In genomic region chr6:136088693-136089092, GRCh38 we compare ENCODE assay signal across 30 cellular contexts.
"Had no signal": no experiment of that assay in that cellular context is flagged by ENCODE, and none has a peak within 500 bp of the region (broad histone marks: within the 10 kb centered on the region; RNA-seq: fewer than 3 reads in every experiment).

No MANE protein-coding gene starts in this region.

- H3K4me1 Mint-ChIP-seq: neural crest cell; stimulated activated effector memory CD8-positive, alpha-beta T cell treated with anti-CD3 and anti-CD28 coated beads, Interleukin-12 subunit alpha, Interleukin-12 subunit beta, amount 100 ng/mL, for 72 hours; stimulated activated naive B cell treated with anti-CD40 and anti-IgM and Interleukin-4, amounts not matched to agents 10 μg/mL and 1 μg/mL and 100 μg/mL, for 72 hours had no signal

- H3K4me3 ChIP-seq: ovary, psoas muscle, right lobe of liver, sigmoid colon, stomach, thoracic aorta, thyroid gland, tibial nerve, upper lobe of right lung, uterus had no signal

- H3K9me3 Mint-ChIP-seq: natural killer cell; neural crest cell; stimulated activated effector memory CD8-positive, alpha-beta T cell treated with anti-CD3 and anti-CD28 coated beads, Interleukin-12 subunit alpha, Interleukin-12 subunit beta, amount 100 ng/mL, for 72 hours; stimulated activated naive CD8-positive, alpha-beta T cell treated with anti-CD3 and anti-CD28 coated beads, Interleukin-15, Interleukin-2, amounts not matched to agents 100 ng/mL and 50 ng/mL, for 24 hours had no signal

- H3K36me3 Mint-ChIP-seq: naive thymus-derived CD4-positive, alpha-beta T cell; natural killer cell; stimulated activated effector memory CD8-positive, alpha-beta T cell treated with anti-CD3 and anti-CD28 coated beads, Interleukin-12 subunit alpha, Interleukin-12 subunit beta, amount 100 ng/mL, for 72 hours had no signal

- DNase-seq: naive thymus-derived CD4-positive, alpha-beta T cell; natural killer cell; nephron progenitor cell; nucleus accumbens; ovary; posterior cingulate gyrus; psoas muscle; right cardiac atrium; right lobe of liver; sigmoid colon; small intestine; stimulated activated CD4-positive, alpha-beta T cell treated with anti-CD3 and anti-CD28 coated beads, Interleukin-15, amount 100 ng/mL, for 24 hours; stimulated activated CD4-positive, alpha-beta T cell treated with anti-CD3 and anti-CD28 coated beads, Interleukin-2, amount 100 ng/mL, for 24 hours; stimulated activated CD4-positive, alpha-beta T cell treated with anti-CD3 and anti-CD28 coated beads, Interleukin-2, amount 100 ng/mL, for 48 hours; stimulated activated CD4-positive, alpha-beta T cell treated with anti-CD3 and anti-CD28 coated beads, Interleukin-4, amount 100 ng/mL, for 24 hours; stimulated activated naive B cell treated with anti-CD40 and anti-IgM and Interleukin-4, amounts not matched to agents 10 μg/mL and 1 μg/mL and 100 μg/mL, for 72 hours; stimulated activated naive CD4-positive, alpha-beta T cell treated with Interleukin-2 at 50 U/mL for 16 hours; stomach; thyroid gland; trophoblast cell; upper lobe of right lung; uterus had no signal

- H3K27me3 ChIP-seq: neutrophil, ovary, right lobe of liver, sigmoid colon, stomach, thyroid gland, tibial nerve, upper lobe of right lung, uterus had no signal

- H3K4me3 Mint-ChIP-seq: naive thymus-derived CD4-positive, alpha-beta T cell; natural killer cell; nephron progenitor cell; neural crest cell; stimulated activated effector memory CD8-positive, alpha-beta T cell treated with anti-CD3 and anti-CD28 coated beads, Interleukin-12 subunit alpha, Interleukin-12 subunit beta, amount 100 ng/mL, for 72 hours; stimulated activated naive B cell treated with anti-CD40 and anti-IgM and Interleukin-4, amounts not matched to agents 10 μg/mL and 1 μg/mL and 100 μg/mL, for 72 hours; stimulated activated naive CD8-positive, alpha-beta T cell treated with anti-CD3 and anti-CD28 coated beads, Interleukin-15, Interleukin-2, amounts not matched to agents 100 ng/mL and 50 ng/mL, for 24 hours had no signal

- H3K36me3 ChIP-seq: neutrophil, ovary, right lobe of liver, sigmoid colon, stomach, thoracic aorta, thyroid gland, tibial nerve, upper lobe of right lung, uterus had no signal

- H3K9ac ChIP-seq: parathyroid adenoma had no signal

- H3K4me1 ChIP-seq: psoas muscle, right lobe of liver, sigmoid colon, thyroid gland, upper lobe of right lung, uterus had no signal

- H2AFZ ChIP-seq: parathyroid adenoma had no signal

- H3K27ac ChIP-seq: neutrophil, ovary, parathyroid adenoma, psoas muscle, right lobe of liver, sigmoid colon, stomach, thoracic aorta, thyroid gland, tibial nerve, upper lobe of right lung, uterus had no signal

- H3K9me3 ChIP-seq: neutrophil, ovary, sigmoid colon, stomach, thoracic aorta, thyroid gland, upper lobe of right lung, uterus had no signal

- H3K27ac Mint-ChIP-seq: naive thymus-derived CD4-positive, alpha-beta T cell; natural killer cell; nephron progenitor cell; progenitor cell of endocrine pancreas; stimulated activated effector memory CD8-positive, alpha-beta T cell treated with anti-CD3 and anti-CD28 coated beads, Interleukin-12 subunit alpha, Interleukin-12 subunit beta, amount 100 ng/mL, for 72 hours; stimulated activated naive B cell treated with anti-CD40 and anti-IgM and Interleukin-4, amounts not matched to agents 10 μg/mL and 1 μg/mL and 100 μg/mL, for 72 hours; stimulated activated naive CD8-positive, alpha-beta T cell treated with anti-CD3 and anti-CD28 coated beads, Interleukin-15, Interleukin-2, amounts not matched to agents 100 ng/mL and 50 ng/mL, for 24 hours had no signal

- H3K27me3 Mint-ChIP-seq: naive thymus-derived CD4-positive, alpha-beta T cell; stimulated activated naive B cell treated with anti-CD40 and anti-IgM and Interleukin-4, amounts not matched to agents 10 μg/mL and 1 μg/mL and 100 μg/mL, for 72 hours; stimulated activated naive CD8-positive, alpha-beta T cell treated with anti-CD3 and anti-CD28 coated beads, Interleukin-15, Interleukin-2, amounts not matched to agents 100 ng/mL and 50 ng/mL, for 24 hours had no signal
